In the genomic region with DNA sequence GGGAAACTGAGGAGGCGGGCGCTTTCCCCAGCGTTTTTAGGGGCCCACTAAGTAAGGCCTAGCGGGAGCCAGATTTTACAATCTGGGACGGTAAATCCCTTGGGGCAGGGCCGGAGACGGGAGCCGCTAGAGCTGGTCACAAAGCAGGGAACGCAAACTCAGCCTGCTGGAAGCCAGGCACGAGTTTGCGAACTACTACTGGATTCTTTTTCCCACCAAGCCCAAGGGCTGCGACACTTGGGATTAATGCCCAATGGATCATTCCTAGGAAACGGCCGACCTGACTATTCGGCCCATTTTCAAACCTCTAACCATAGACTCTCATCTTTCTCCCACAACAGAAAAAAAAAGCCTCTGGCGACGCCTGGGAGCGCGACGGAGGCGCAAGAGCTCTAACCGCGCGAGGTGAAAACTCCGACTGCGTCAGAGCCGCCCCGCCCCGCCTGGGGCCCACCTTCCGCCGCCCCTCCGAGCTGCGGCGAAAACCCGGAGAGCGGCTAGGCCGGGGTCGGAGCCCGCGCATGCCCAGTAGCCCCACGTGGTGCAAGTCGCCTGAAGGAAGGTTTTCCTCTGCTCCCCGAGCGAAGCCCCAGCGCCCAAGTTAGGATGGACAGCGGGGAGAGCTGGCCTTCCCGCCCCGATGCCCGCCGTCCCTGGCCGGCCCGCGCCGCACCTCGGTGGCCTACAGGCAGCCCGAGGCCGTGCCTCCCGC, we compare ENCODE assay signal across 8 cellular contexts. TPM values are rescaled to one million over a fixed set of nuclear protein-coding genes. Genes with fewer than 3 reads are reported as not detected.
A peak's percentile ranks its signal among the peaks of the same experiment; 100 is the strongest.
DNase-seq lines count a peak whose midpoint lies in the region; ATAC-seq, FAIRE-seq and TF ChIP-seq lines count a peak whose summit lies in the region.

No MANE protein-coding gene starts in this region.

- peak overlapping the region; percentile 98 to 100 for H3K9ac ChIP-seq in kidney (ENCODE audit: low read length in 2 of 2)

- intact Hi-C loops in kidney (cut with DNase I), result no loop called here

- DNase-seq in AG04450 (ENCODE audit: low read depth, low spot score), result peak; percentile 85
- DNase-seq in NCI-H226, result peak; percentile 92
- DNase-seq in activated CD4-positive, CD25-positive, alpha-beta regulatory T cell treated with anti-CD3 and anti-CD28 coated beads, Interleukin-2, amount 50 U/mL, for 16 hours (ENCODE audit: low read depth, low spot score), result peak; percentile 89
- DNase-seq in central memory CD4-positive, alpha-beta T cell, result peak; percentile 95
- DNase-seq in kidney, result peak; percentile 99
- peak; percentile 91 to 98 (median 92) for DNase-seq in stimulated activated CD4-positive, alpha-beta T cell treated with anti-CD3 and anti-CD28 coated beads, Interleukin-12 subunit alpha, Interleukin-12 subunit beta, amount 100 ng/mL, for 48 hours (ENCODE audit: low read depth in 2 of 3, low spot score in 1 of 3)

- CTCF ChIA-PET in AG04450 (lab: Charles Lee), result interaction anchor here (1.0 to 1.1 kb wide), 3 partner anchors 67 to 256 kb away, joined by 3 to 9 read pairs (median 3); no protein-coding TSS in a partner anchor

- H3K27ac ChIP-seq in AG04450 (ENCODE audit: low read depth, low read length) (peak overlapping the region; percentile 99), kidney (ENCODE audit: low read depth in 2 of 2, low read length in 2 of 2) (peak overlapping the region; percentile 99 to 100)

- peak overlapping the region; percentile 81 for H3K4me3 ChIP-seq in AG04450 (ENCODE audit: low read depth, low read length)
- peak overlapping the region; percentile 88 to 92 for H3K4me3 ChIP-seq in kidney (ENCODE audit: low read length in 2 of 2)

- peaks cover 7 to 11% of the 10 kb centered on the region in 2 donors for H3K4me1 ChIP-seq in kidney (ENCODE audit: control insufficient read depth in 1 of 2, insufficient read depth in 1 of 2, low read depth in 1 of 2, low read length in 2 of 2)

- no peak for FAIRE-seq in kidney (lab: Jason Lieb, UNC)

- H3K9me3 ChIP-seq in AG04450 (ENCODE audit: control insufficient read depth, insufficient read depth, low read length), result no peaks in the 10 kb centered on the region; the same call in 1 of the 2 replicates
- no peaks in the 10 kb centered on the region for H3K9me3 ChIP-seq in kidney (ENCODE audit: control insufficient read depth in 1 of 2, low read length in 2 of 2)

- POLR2A ChIA-PET in AG04450 (lab: Yijun Ruan, JAX), result interaction anchor here (0.6 to 4.5 kb wide), 12 partner anchors 11 to 264 kb away, joined by 3 to 35 read pairs (median 4); no protein-coding TSS in a partner anchor

- no peak for TF ChIP-seq CTCF in AG04450 (IDR thresholded peaks at IDR 0.05; ENCODE audit: low read depth, low read length)
- TF ChIP-seq CTCF in kidney (IDR thresholded peaks at IDR 0.05; ENCODE audit: borderline replicate concordance, extremely low read depth, insufficient read depth), result no peak

- H3K36me3 ChIP-seq in kidney (ENCODE audit: control insufficient read depth in 1 of 2, insufficient read depth in 2 of 2, low read length in 2 of 2), result no peaks in the 10 kb centered on the region

- ATAC-seq in GM18873 (IDR thresholded peaks at IDR 0.05; ENCODE audit: low FRiP score, unreplicated experiment), result peak; percentile 46
- peak; percentile 46 for ATAC-seq in HG03139 (IDR thresholded peaks at IDR 0.05; ENCODE audit: unreplicated experiment)

- no peaks in the 10 kb centered on the region for H3K27me3 ChIP-seq in AG04450 (ENCODE audit: control insufficient read depth, insufficient read depth, low read length)

RNA-seq across cellular contexts. Expression of gene SGMS1, which starts 0.6 kb away (rescaled TPM):
- polyA plus RNA-seq in AG04450 (2011; rRNA removed) (16.0 and 17.7 TPM in 2 replicates), kidney (ENCODE audit: insufficient read depth, low read depth, low replicate concordance) (13.6 TPM)
- 23.8 and 25.1 TPM in 2 replicates for polyA minus RNA-seq in AG04450 (2011; rRNA and poly(A)+ RNA removed)
- 100 TPM for total RNA-seq in kidney

Comparison
In these comparisons a context has a peak if more than half of its experiments do, and no peak if none do; other contexts are left out.
1. Peak in every context shown above with its lines: DNase-seq, ATAC-seq, H3K4me3 ChIP-seq and H3K27ac ChIP-seq.